ENCODE assay signal across 1 cellular context in genomic region chr3:48425281-48425812, GRCh38.
TF ChIP-seq lines count a peak whose summit lies in the region.

No MANE protein-coding gene starts in this region.

TF ChIP-seq in HepG2, 621 proteins besides CTCF, POLR2A, EP300 and RAD21:
- TF ChIP-seq PATZ1 (CRISPR knock-in tag; IDR thresholded peaks at IDR 0.05), result peak; percentile 49; the same call in 1 of the 2 replicates
- peak; percentile 26; the same call in 1 of the 2 replicates for TF ChIP-seq GABPB1 (CRISPR knock-in tag; IDR thresholded peaks at IDR 0.05)
- TF ChIP-seq HNRNPL (IDR thresholded peaks at IDR 0.05; ENCODE audit: low read depth, low read length), result 0 out of 2 replicates have a peak, but pooled peaks have one; percentile 61
- peak; percentile 49 for TF ChIP-seq ZNF687 (CRISPR knock-in tag; IDR thresholded peaks at IDR 0.05)
- TF ChIP-seq ZNF646 (CRISPR knock-in tag; IDR thresholded peaks at IDR 0.05), result 0 out of 2 replicates have a peak, but pooled peaks have one; percentile 44
- TF ChIP-seq TARDBP (CRISPR knock-in tag; IDR thresholded peaks at IDR 0.05), result 0 out of 2 replicates have a peak, but pooled peaks have one; percentile 58
- TF ChIP-seq RBFOX2 (IDR thresholded peaks at IDR 0.05; ENCODE audit: low read depth, low read length), result peak; percentile 82
- no peak for TF ChIP-seq TBX2 (CRISPR knock-in tag; IDR thresholded peaks at IDR 0.05; ENCODE audit: borderline replicate concordance)
- TF ChIP-seq TRIM22 (IDR thresholded peaks at IDR 0.05), result no peak
- TF ChIP-seq ZNF839 (CRISPR knock-in tag; IDR thresholded peaks at IDR 0.05; ENCODE audit: borderline replicate concordance), result 0 out of 2 replicates have a peak, but pooled peaks have one; percentile 27
- peak; percentile 93 for TF ChIP-seq AGO2 (optimal IDR thresholded peaks at IDR 0.05; ENCODE audit: low read depth, low read length)
- no peak for TF ChIP-seq ZNF703 (CRISPR knock-in tag; IDR thresholded peaks at IDR 0.05; ENCODE audit: borderline replicate concordance)
- TF ChIP-seq HINFP (CRISPR knock-in tag; IDR thresholded peaks at IDR 0.05; ENCODE audit: low read depth), result no peak
- peak; percentile 23 for TF ChIP-seq HNRNPLL (IDR thresholded peaks at IDR 0.05; ENCODE audit: low read depth, low read length, poor library complexity, severe bottlenecking)
- TF ChIP-seq SIX4 (CRISPR knock-in tag; IDR thresholded peaks at IDR 0.05), result no peak
